In the genomic region with DNA sequence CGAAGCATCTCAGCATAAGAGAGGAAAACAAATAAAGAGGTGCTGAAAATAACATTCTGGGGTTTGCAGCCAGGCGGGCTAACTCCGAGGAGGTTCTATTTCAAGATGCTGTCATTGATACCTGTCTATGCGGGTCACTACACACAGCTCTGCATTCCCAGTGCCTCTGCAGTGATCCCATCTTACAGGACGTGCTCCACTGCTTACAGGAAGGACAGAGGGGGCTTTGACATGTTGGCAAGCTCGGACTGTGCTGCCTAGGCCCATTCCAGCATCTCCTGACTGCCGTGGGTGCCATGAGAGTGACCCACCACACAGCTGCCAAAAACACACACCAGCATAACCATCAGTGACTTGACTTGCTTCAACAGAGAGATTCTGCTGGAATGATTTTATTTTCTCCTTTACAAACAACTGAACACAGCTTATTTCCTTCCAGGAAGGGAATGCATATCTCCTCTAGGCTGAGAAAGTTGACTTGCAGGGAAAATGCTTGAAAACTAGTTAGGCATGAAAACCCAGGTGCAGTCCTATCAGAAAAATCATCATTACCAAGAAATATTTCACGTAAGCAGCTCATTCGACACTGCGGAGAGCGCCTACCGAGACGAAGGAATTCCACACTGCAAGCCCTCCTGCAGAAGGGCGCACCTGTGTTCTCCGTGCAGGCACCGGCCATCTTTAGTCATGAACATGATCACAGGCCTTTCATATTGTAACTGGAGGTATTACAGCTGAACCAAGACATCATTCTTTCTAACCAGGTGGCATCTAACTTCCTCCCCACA, we compare ENCODE assay signal across 28 cellular contexts.
"Had no signal": no experiment of that assay in that cellular context is flagged by ENCODE, and none has a peak within 500 bp of the region (broad histone marks: within the 10 kb centered on the region; RNA-seq: fewer than 3 reads in every experiment).

No MANE protein-coding gene starts in this region.

- DNase-seq: activated CD4-positive, alpha-beta T cell treated with anti-CD3 and anti-CD28 coated beads, Interleukin-2, amount 10 ng/mL, durations not matched to agents 24 days and 14 days; activated CD4-positive, alpha-beta T cell treated with anti-CD3 and anti-CD28 coated beads, Interleukin-2, amount 50 U/mL, for 4 hours; activated CD8-positive, alpha-beta T cell treated with anti-CD3 and anti-CD28 coated beads for 36 hours; activated gamma-delta T cell; activated naive CD4-positive, alpha-beta T cell treated with Interleukin-2 at 50 U/mL for 16 hours; activated T-cell treated with anti-CD3 and anti-CD28 coated beads, Interleukin-2, amount 50 U/mL, for 24 hours; adrenal gland; body of pancreas; NCI-H1092 treated with DMSO at 0.1 percent for 48 hours; NCI-H1417; NCI-H146; NCI-H187; NCI-H2029 treated with DMSO at 0.1 percent for 48 hours; NCI-H2107; NCI-H2171; NCI-H510A; NCI-H748 treated with DMSO at 0.1 percent for 48 hours; NK-92 treated with Interleukin-12 subunit alpha and Interleukin-12 subunit beta, amount 100 ng/mL, for 24 hours; PC-3; RPMI8226; SHP77 treated with DMSO at 0.1 percent for 48 hours; SK-N-SH had no signal

- H3K9me3 Mint-ChIP-seq: activated CD4-positive, alpha-beta T cell treated with anti-CD3 and anti-CD28 coated beads, Interleukin-2, amount 10 ng/mL, durations not matched to agents 24 days and 14 days; activated CD8-positive, alpha-beta T cell treated with anti-CD3 and anti-CD28 coated beads for 36 hours; activated naive CD4-positive, alpha-beta T cell treated with anti-CD3 and anti-CD28 coated beads, Interleukin-2, amount 50 U/mL, for 24 hours; activated T-cell treated with anti-CD3 and anti-CD28 coated beads, Interleukin-2, amount 50 U/mL, for 24 hours; activated T-helper 2 cell treated with anti-CD3 and anti-CD28 coated beads, Interferon-gamma antibody, Interleukin-2, Interleukin-4, amounts not matched to agents 10 μg/mL and 5 μg/mL and 100 μg/mL, durations not matched to agents 14 hours and 24 hours and 36 hours; T-helper 1 cell treated with Interleukin-12 subunit alpha and Interleukin-12 subunit beta and Interleukin-4 antibody, amounts not matched to agents 30 μg/mL and 1 μg/mL, for 36 hours; T-helper 2 cell treated with Interferon-gamma antibody and Interleukin-4, amounts not matched to agents 5 μg/mL and 100 μg/mL, for 36 hours had no signal

- H3K4me3 Mint-ChIP-seq: activated CD4-positive, alpha-beta T cell treated with anti-CD3 and anti-CD28 coated beads, Interleukin-2, amount 10 ng/mL, durations not matched to agents 24 days and 14 days; activated CD8-positive, alpha-beta T cell treated with anti-CD3 and anti-CD28 coated beads for 36 hours; activated naive CD4-positive, alpha-beta T cell treated with anti-CD3 and anti-CD28 coated beads, Interleukin-2, amount 50 U/mL, for 24 hours; activated T-cell treated with anti-CD3 and anti-CD28 coated beads, Interleukin-2, amount 50 U/mL, for 24 hours; T-helper 1 cell treated with Interleukin-12 subunit alpha and Interleukin-12 subunit beta and Interleukin-4 antibody, amounts not matched to agents 30 μg/mL and 1 μg/mL, for 36 hours; T-helper 2 cell treated with Interferon-gamma antibody and Interleukin-4, amounts not matched to agents 5 μg/mL and 100 μg/mL, for 36 hours had no signal

- H3K4me1 Mint-ChIP-seq: activated CD4-positive, alpha-beta T cell treated with anti-CD3 and anti-CD28 coated beads, Interleukin-2, amount 10 ng/mL, durations not matched to agents 24 days and 14 days; activated naive CD4-positive, alpha-beta T cell treated with anti-CD3 and anti-CD28 coated beads, Interleukin-2, amount 50 U/mL, for 24 hours had no signal

- H3K4me1 ChIP-seq: adrenal gland, Peyer's patch, SJSA1 had no signal

- H3K27ac ChIP-seq: adrenal gland, body of pancreas, Peyer's patch, SJSA1 had no signal

- ATAC-seq: activated CD8-positive, alpha-beta T cell treated with anti-CD3 and anti-CD28 coated beads for 36 hours; body of pancreas; PC-3 had no signal

- H3K4me2 ChIP-seq: SK-N-SH had no signal

- H3K27me3 ChIP-seq: adrenal gland, body of pancreas, Peyer's patch, SJSA1 had no signal

- H3K36me3 ChIP-seq: adrenal gland, SJSA1 had no signal

- H3K27me3 Mint-ChIP-seq: activated CD4-positive, alpha-beta T cell treated with anti-CD3 and anti-CD28 coated beads, Interleukin-2, amount 10 ng/mL, durations not matched to agents 24 days and 14 days; activated CD8-positive, alpha-beta T cell treated with anti-CD3 and anti-CD28 coated beads for 36 hours; activated naive CD4-positive, alpha-beta T cell treated with anti-CD3 and anti-CD28 coated beads, Interleukin-2, amount 50 U/mL, for 24 hours; activated T-cell treated with anti-CD3 and anti-CD28 coated beads, Interleukin-2, amount 50 U/mL, for 24 hours had no signal

- H3K9me3 ChIP-seq: adrenal gland, body of pancreas, Peyer's patch, SJSA1, SK-N-SH had no signal

- H3K9ac ChIP-seq: SK-N-SH had no signal

- H3K27ac Mint-ChIP-seq: activated CD4-positive, alpha-beta T cell treated with anti-CD3 and anti-CD28 coated beads, Interleukin-2, amount 10 ng/mL, durations not matched to agents 24 days and 14 days; activated CD8-positive, alpha-beta T cell treated with anti-CD3 and anti-CD28 coated beads for 36 hours; activated naive CD4-positive, alpha-beta T cell treated with anti-CD3 and anti-CD28 coated beads, Interleukin-2, amount 50 U/mL, for 24 hours; activated T-cell treated with anti-CD3 and anti-CD28 coated beads, Interleukin-2, amount 50 U/mL, for 24 hours; activated T-helper 2 cell treated with anti-CD3 and anti-CD28 coated beads, Interferon-gamma antibody, Interleukin-2, Interleukin-4, amounts not matched to agents 10 μg/mL and 5 μg/mL and 100 μg/mL, durations not matched to agents 14 hours and 24 hours and 36 hours; T-helper 1 cell treated with Interleukin-12 subunit alpha and Interleukin-12 subunit beta and Interleukin-4 antibody, amounts not matched to agents 30 μg/mL and 1 μg/mL, for 36 hours; T-helper 2 cell treated with Interferon-gamma antibody and Interleukin-4, amounts not matched to agents 5 μg/mL and 100 μg/mL, for 36 hours had no signal

- H3K4me3 ChIP-seq: adrenal gland, body of pancreas, Peyer's patch, SJSA1 had no signal
